ENCODE assay signal across 10 cellular contexts in the genomic region with DNA sequence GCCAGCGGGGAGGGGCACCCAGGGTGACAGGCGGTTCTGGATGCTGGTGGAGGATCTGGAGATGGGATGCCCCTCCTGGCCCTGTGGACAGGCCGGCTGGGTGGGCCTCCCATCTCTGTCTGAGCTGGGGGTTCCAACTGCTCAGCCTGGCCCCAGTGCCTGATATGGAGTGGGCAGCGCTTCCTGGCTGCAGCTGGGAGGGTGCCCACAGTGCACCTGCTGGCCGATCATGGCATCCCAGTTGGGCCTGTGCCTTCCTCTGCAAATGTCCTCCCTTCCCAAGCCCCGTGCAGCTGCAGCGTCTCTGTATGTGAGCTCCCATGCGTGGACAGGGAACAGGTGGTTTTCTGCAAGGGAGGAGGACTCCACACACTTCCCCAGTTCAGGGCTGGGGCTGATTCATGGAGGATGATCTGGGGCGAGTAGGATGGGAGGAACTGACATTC. TPM values are rescaled to one million over a fixed set of nuclear protein-coding genes. Genes with fewer than 3 reads are reported as not detected.
DNase-seq lines count a peak whose midpoint lies in the region; ATAC-seq and TF ChIP-seq lines count a peak whose summit lies in the region.
"Had no signal": no experiment of that assay in that cellular context is flagged by ENCODE, and none has a peak within 500 bp of the region (broad histone marks: within the 10 kb centered on the region; RNA-seq: fewer than 3 reads in every experiment).

No MANE protein-coding gene starts in this region.

- H3K27me3 Mint-ChIP-seq in CD4-positive, alpha-beta T cell = no peaks in the 10 kb centered on the region
- H3K27me3 Mint-ChIP-seq in H9 (ENCODE audit: low read depth) = peaks cover 11% of the 10 kb centered on the region
- H3K27me3 Mint-ChIP-seq in activated T-helper 2 cell treated with anti-CD3 and anti-CD28 coated beads, Interferon-gamma antibody, Interleukin-2, Interleukin-4, amounts not matched to agents 10 μg/mL and 5 μg/mL and 100 μg/mL, durations not matched to agents 14 hours and 24 hours and 36 hours (ENCODE audit: low read depth) = no peaks in the 10 kb centered on the region
- no peaks in the 10 kb centered on the region for H3K27me3 Mint-ChIP-seq in naive B cell

- H2BK15ac ChIP-seq in H9 (ENCODE audit: low read depth, low read length) = no peak overlapping the region

- H2BK5ac ChIP-seq in H9 (ENCODE audit: insufficient read length, low read length) = no peak overlapping the region

- peak overlapping the region; percentile 92 for H3K4me3 Mint-ChIP-seq in CD4-positive, alpha-beta T cell
- H3K4me3 Mint-ChIP-seq in H9 (peak overlapping the region; percentile 21 to 38; a peak in 3 of 5 replicates), naive B cell (peak overlapping the region; percentile 79 to 92 (median 89))
- peak overlapping the region; percentile 67 for H3K4me3 Mint-ChIP-seq in activated T-helper 2 cell treated with anti-CD3 and anti-CD28 coated beads, Interferon-gamma antibody, Interleukin-2, Interleukin-4, amounts not matched to agents 10 μg/mL and 5 μg/mL and 100 μg/mL, durations not matched to agents 14 hours and 24 hours and 36 hours (ENCODE audit: low read depth)

- no peak overlapping the region for H2AK5ac ChIP-seq in H9 (ENCODE audit: insufficient read length, low read length)

- H4K20me1 ChIP-seq in H9 (ENCODE audit: control insufficient read depth, insufficient read depth, insufficient read length) = no peaks in the 10 kb centered on the region

- H3K9me3 ChIP-seq in CD4-positive, alpha-beta T cell (ENCODE audit: control insufficient read depth, low read length) = no peaks in the 10 kb centered on the region
- no peaks in the 10 kb centered on the region for H3K9me3 ChIP-seq in H9 (ENCODE audit: control insufficient read depth, low read depth, low read length)
- H3K9me3 ChIP-seq: SJSA1 had no signal

- H3K36me3 Mint-ChIP-seq in CD4-positive, alpha-beta T cell (ENCODE audit: low read depth) = peaks cover 6% of the 10 kb centered on the region
- H3K36me3 Mint-ChIP-seq in H9 (ENCODE audit: insufficient read depth in 1 of 3, low read depth in 3 of 3) (peaks cover 0 to 4% (median 2%) of the 10 kb centered on the region in 3 experiments; a peak in 3 of 7 replicates), naive B cell (peaks cover 0 to under 1% of the 10 kb centered on the region in 2 donors)
- H3K36me3 Mint-ChIP-seq in activated T-helper 2 cell treated with anti-CD3 and anti-CD28 coated beads, Interferon-gamma antibody, Interleukin-2, Interleukin-4, amounts not matched to agents 10 μg/mL and 5 μg/mL and 100 μg/mL, durations not matched to agents 14 hours and 24 hours and 36 hours (ENCODE audit: low read depth) = peaks cover 16% of the 10 kb centered on the region

- no peak overlapping the region for H2BK12ac ChIP-seq in H9 (ENCODE audit: insufficient read length, low read depth, low read length)

- no peak overlapping the region for H3K9ac ChIP-seq in H9 (ENCODE audit: extremely low read depth, insufficient read length, low read length)

- H3K4me2 ChIP-seq in H9 (ENCODE audit: insufficient read depth, insufficient read length, low read length) = no peak overlapping the region

- H3K79me2 ChIP-seq in H9 (ENCODE audit: insufficient read depth, low read length) = no peaks in the 10 kb centered on the region

- no peak for DNase-seq in CD4-positive, alpha-beta T cell
- DNase-seq in H9 (no peak), naive B cell (no peak), GM10266 (ENCODE audit: extremely low spot score) (no peak), Ammon's horn (ENCODE audit: low spot score) (no peak)
- DNase-seq in activated T-helper 2 cell treated with anti-CD3 and anti-CD28 coated beads, Interferon-gamma antibody, Interleukin-2, Interleukin-4, amounts not matched to agents 10 μg/mL and 5 μg/mL and 100 μg/mL, durations not matched to agents 14 hours and 24 hours and 36 hours (ENCODE audit: low spot score) = no peak
- no peak for DNase-seq in stimulated activated CD4-positive, alpha-beta T cell treated with anti-CD3 and anti-CD28 coated beads, Interleukin-4, amount 100 ng/mL, for 1 hour

- POLR2A ChIA-PET in CD4-positive, alpha-beta T cell (lab: Charles Lee) = interaction anchor here (2.0 kb wide), 1 partner anchor 36 kb away, joined by 10 read pairs; the partner anchor contains the start of gene CFAP410

- H3K18ac ChIP-seq in H9 (ENCODE audit: insufficient read length, low read depth, low read length) = no peak overlapping the region

- H3K9me3 Mint-ChIP-seq in CD4-positive, alpha-beta T cell = no peaks in the 10 kb centered on the region
- H3K9me3 Mint-ChIP-seq in H9 (no peaks in the 10 kb centered on the region), naive B cell (no peaks in the 10 kb centered on the region)
- H3K9me3 Mint-ChIP-seq in activated T-helper 2 cell treated with anti-CD3 and anti-CD28 coated beads, Interferon-gamma antibody, Interleukin-2, Interleukin-4, amounts not matched to agents 10 μg/mL and 5 μg/mL and 100 μg/mL, durations not matched to agents 14 hours and 24 hours and 36 hours = no peaks in the 10 kb centered on the region

- H3K23ac ChIP-seq in H9 (ENCODE audit: insufficient read length, low read depth, low read length) = no peak overlapping the region

- CTCF ChIA-PET in CD4-positive, alpha-beta T cell (lab: Charles Lee) = no interaction called here

- H4K5ac ChIP-seq in H9 (ENCODE audit: insufficient read length, low read depth, low read length) = no peak overlapping the region

- H4K8ac ChIP-seq in H9 (replicated peaks; ENCODE audit: insufficient read length, low read depth, low read length) = no peak overlapping the region

- no peak overlapping the region for H3K4ac ChIP-seq in H9 (ENCODE audit: low read depth, low read length)

- intact Hi-C loops in CD4-positive, alpha-beta T cell (cut with DNase I, micrococcal nuclease) = loop anchor here in 1 of 2 experiments (2.0 to 5.0 kb wide), 2 partner anchors 35 to 50 kb away; partner anchors contain the start of gene TRPM2
- intact Hi-C loops in activated T-helper 2 cell treated with anti-CD3 and anti-CD28 coated beads, Interferon-gamma antibody, Interleukin-2, Interleukin-4, amounts not matched to agents 10 μg/mL and 5 μg/mL and 100 μg/mL, durations not matched to agents 14 hours and 24 hours and 36 hours (cut with micrococcal nuclease) = loop anchor here (2.0 kb wide), 1 partner anchor 37 kb away; the partner anchor contains the start of gene CFAP410

- H3K14ac ChIP-seq in H9 (ENCODE audit: insufficient read depth, low read length) = no peak overlapping the region

- H3K4me1 ChIP-seq in H9 (ENCODE audit: insufficient read depth, low read length) = no peaks in the 10 kb centered on the region; the same call in 1 of the 2 replicates

- H3K4me1 Mint-ChIP-seq in CD4-positive, alpha-beta T cell (ENCODE audit: low read depth) = peaks cover 52% of the 10 kb centered on the region
- peaks cover 18 to 32% of the 10 kb centered on the region in 2 experiments for H3K4me1 Mint-ChIP-seq in H9
- H3K4me1 Mint-ChIP-seq in activated T-helper 2 cell treated with anti-CD3 and anti-CD28 coated beads, Interferon-gamma antibody, Interleukin-2, Interleukin-4, amounts not matched to agents 10 μg/mL and 5 μg/mL and 100 μg/mL, durations not matched to agents 14 hours and 24 hours and 36 hours (ENCODE audit: low read depth) = peaks cover 33% of the 10 kb centered on the region
- H3K4me1 Mint-ChIP-seq in naive B cell = peaks cover 44 to 68% (median 61%) of the 10 kb centered on the region in 3 donors

- no peak for ATAC-seq in CD4-positive, alpha-beta T cell (ENCODE audit: poor library complexity)
- no peak for ATAC-seq in naive B cell (ENCODE audit: low read depth in 2 of 2)
- no peak for ATAC-seq in HG03521 (IDR thresholded peaks at IDR 0.05; ENCODE audit: unreplicated experiment)

- no peak overlapping the region for H2AFZ ChIP-seq in H9 (ENCODE audit: low read length)

- peak overlapping the region; percentile 83 for H3K27ac Mint-ChIP-seq in CD4-positive, alpha-beta T cell
- H3K27ac Mint-ChIP-seq in H9 = peak overlapping the region in 1 of 3 experiments; percentile 68; a peak in 1 of 7 replicates
- peak overlapping the region; percentile 67 for H3K27ac Mint-ChIP-seq in activated T-helper 2 cell treated with anti-CD3 and anti-CD28 coated beads, Interferon-gamma antibody, Interleukin-2, Interleukin-4, amounts not matched to agents 10 μg/mL and 5 μg/mL and 100 μg/mL, durations not matched to agents 14 hours and 24 hours and 36 hours
- H3K27ac Mint-ChIP-seq in naive B cell = peak overlapping the region; percentile 80 to 95 (median 94)

- no peak overlapping the region for H3K27ac ChIP-seq in CD4-positive, alpha-beta T cell (ENCODE audit: low read depth, low read length)
- no peak overlapping the region for H3K27ac ChIP-seq in H9 (ENCODE audit: insufficient read length, low read depth, low read length)
- H3K27ac ChIP-seq: SJSA1 had no signal

- no peak overlapping the region for H3T11ph ChIP-seq in H9 (ENCODE audit: low read length)

- no CpG with 5 or more reads among the region's 9 CpGs for WGBS in H9 (ENCODE audit: extremely low coverage, insufficient read length, low lambda C conversion rate)

- no peak overlapping the region for H3K56ac ChIP-seq in H9 (ENCODE audit: insufficient read length, low read depth, low read length)

- H3K79me1 ChIP-seq in H9 (ENCODE audit: insufficient read depth, low read depth, low read length, poor library complexity, severe bottlenecking) = no peaks in the 10 kb centered on the region

- H3K23me2 ChIP-seq in H9 (ENCODE audit: insufficient read length, low read depth, low read length, poor library complexity, severe bottlenecking) = peaks cover 5% of the 10 kb centered on the region

- H3K27me3 ChIP-seq in CD4-positive, alpha-beta T cell (ENCODE audit: control insufficient read depth, insufficient read depth, low read length) = no peaks in the 10 kb centered on the region
- no peaks in the 10 kb centered on the region for H3K27me3 ChIP-seq in H9 (ENCODE audit: insufficient read depth, low read length)
- H3K27me3 ChIP-seq: SJSA1 had no signal

- H2BK20ac ChIP-seq in H9 (ENCODE audit: low read depth, low read length, poor library complexity, severe bottlenecking) = no peak overlapping the region

- H2BK120ac ChIP-seq in H9 (ENCODE audit: low read depth, low read length, poor library complexity, severe bottlenecking) = no peak overlapping the region

- TF ChIP-seq CTCF in CD4-positive, alpha-beta T cell (IDR thresholded peaks at IDR 0.05) = no peak
- TF ChIP-seq CTCF in H9 (conservative IDR thresholded peaks at IDR 0.05) (peak; percentile 18; the same call in 1 of the 3 replicates), GM10266 (IDR thresholded peaks at IDR 0.05; ENCODE audit: control insufficient read depth, insufficient read depth, low read depth, missing control alignments) (no peak)

- no peak overlapping the region for H4K91ac ChIP-seq in H9 (ENCODE audit: insufficient read length, low read depth, low read length)

RNA-seq across cellular contexts. Expression of gene PFKL, which starts 2.1 kb away (rescaled TPM):
- 100 to 1,000 TPM; 115 to 117 TPM for total RNA-seq in CD4-positive, alpha-beta T cell
- total RNA-seq in H9 (2021) = 105 and 107 TPM in 2 replicates
- 156 and 158 TPM in 2 replicates for total RNA-seq in activated T-helper 2 cell treated with anti-CD3 and anti-CD28 coated beads, Interferon-gamma antibody, Interleukin-2, Interleukin-4, amounts not matched to agents 10 μg/mL and 5 μg/mL and 100 μg/mL, durations not matched to agents 14 hours and 24 hours and 36 hours
- polyA plus RNA-seq in naive B cell (ENCODE audit: low read depth in 6 of 6) = 100 to 1,000 TPM; 165 to 210 (median 189) TPM

RNA-seq across cellular contexts. Expression of gene AIRE, which starts 16.3 kb away (rescaled TPM):
- total RNA-seq in CD4-positive, alpha-beta T cell = under 1 TPM; 0.11 to 0.16 TPM
- total RNA-seq in H9 (2021) = 0.17 and 0.39 TPM in 2 replicates
- total RNA-seq in activated T-helper 2 cell treated with anti-CD3 and anti-CD28 coated beads, Interferon-gamma antibody, Interleukin-2, Interleukin-4, amounts not matched to agents 10 μg/mL and 5 μg/mL and 100 μg/mL, durations not matched to agents 14 hours and 24 hours and 36 hours = not detected in 2 replicates
- polyA plus RNA-seq in naive B cell (ENCODE audit: low read depth in 6 of 6) = 1 to 10 TPM in 2 of 6 donors, under 1 TPM in 4; 0.34 to 1.7 (median 0.77) TPM
- total RNA-seq: SJSA1 had no signal

RNA-seq across cellular contexts. Expression of gene CFAP410, which starts 37.2 kb away (rescaled TPM):
- 10 to 100 TPM; 50.1 to 51.6 TPM for total RNA-seq in CD4-positive, alpha-beta T cell
- total RNA-seq in H9 (2021) = 16.9 and 17.0 TPM in 2 replicates
- total RNA-seq in activated T-helper 2 cell treated with anti-CD3 and anti-CD28 coated beads, Interferon-gamma antibody, Interleukin-2, Interleukin-4, amounts not matched to agents 10 μg/mL and 5 μg/mL and 100 μg/mL, durations not matched to agents 14 hours and 24 hours and 36 hours = 13.8 and 15.2 TPM in 2 replicates
- polyA plus RNA-seq in naive B cell (ENCODE audit: low read depth in 6 of 6) = 10 to 100 TPM; 28.1 to 44.6 (median 35.1) TPM

RNA-seq across cellular contexts. Expression of gene DNMT3L, which starts 40.3 kb away (rescaled TPM):
- not detected for total RNA-seq in CD4-positive, alpha-beta T cell
- 0.70 and 0.77 TPM in 2 replicates for total RNA-seq in H9 (2021)
- not detected in 2 replicates for total RNA-seq in activated T-helper 2 cell treated with anti-CD3 and anti-CD28 coated beads, Interferon-gamma antibody, Interleukin-2, Interleukin-4, amounts not matched to agents 10 μg/mL and 5 μg/mL and 100 μg/mL, durations not matched to agents 14 hours and 24 hours and 36 hours
- polyA plus RNA-seq in naive B cell (ENCODE audit: low read depth in 6 of 6) = not detected
- total RNA-seq: SJSA1, urinary bladder had no signal
- polyA plus RNA-seq: urinary bladder had no signal

RNA-seq across cellular contexts. Expression of gene TRPM2, which starts 51.4 kb away (rescaled TPM):
- 1 to 10 TPM; 1.9 to 2.9 TPM for total RNA-seq in CD4-positive, alpha-beta T cell
- 0.11 and 0.68 TPM in 2 replicates for total RNA-seq in H9 (2021)
- 6.7 and 7.3 TPM in 2 replicates for total RNA-seq in activated T-helper 2 cell treated with anti-CD3 and anti-CD28 coated beads, Interferon-gamma antibody, Interleukin-2, Interleukin-4, amounts not matched to agents 10 μg/mL and 5 μg/mL and 100 μg/mL, durations not matched to agents 14 hours and 24 hours and 36 hours
- polyA plus RNA-seq in naive B cell (ENCODE audit: low read depth in 6 of 6) = 1 to 10 TPM in 5 of 6 donors, under 1 TPM in 1; 0.48 to 4.8 (median 2.6) TPM

Comparison
In these comparisons a context has a peak if more than half of its experiments do, and no peak if none do; other contexts are left out.
1. H3K4me3 Mint-ChIP-seq: peak in every context shown above with its lines; median percentile 92 in CD4-positive, alpha-beta T cell; 89 in naive B cell; 67 in activated T-helper 2 cell treated with anti-CD3 and anti-CD28 coated beads, Interferon-gamma antibody, Interleukin-2, Interleukin-4, amounts not matched to agents 10 μg/mL and 5 μg/mL and 100 μg/mL, durations not matched to agents 14 hours and 24 hours and 36 hours; 30 in H9.